In the genomic region with DNA sequence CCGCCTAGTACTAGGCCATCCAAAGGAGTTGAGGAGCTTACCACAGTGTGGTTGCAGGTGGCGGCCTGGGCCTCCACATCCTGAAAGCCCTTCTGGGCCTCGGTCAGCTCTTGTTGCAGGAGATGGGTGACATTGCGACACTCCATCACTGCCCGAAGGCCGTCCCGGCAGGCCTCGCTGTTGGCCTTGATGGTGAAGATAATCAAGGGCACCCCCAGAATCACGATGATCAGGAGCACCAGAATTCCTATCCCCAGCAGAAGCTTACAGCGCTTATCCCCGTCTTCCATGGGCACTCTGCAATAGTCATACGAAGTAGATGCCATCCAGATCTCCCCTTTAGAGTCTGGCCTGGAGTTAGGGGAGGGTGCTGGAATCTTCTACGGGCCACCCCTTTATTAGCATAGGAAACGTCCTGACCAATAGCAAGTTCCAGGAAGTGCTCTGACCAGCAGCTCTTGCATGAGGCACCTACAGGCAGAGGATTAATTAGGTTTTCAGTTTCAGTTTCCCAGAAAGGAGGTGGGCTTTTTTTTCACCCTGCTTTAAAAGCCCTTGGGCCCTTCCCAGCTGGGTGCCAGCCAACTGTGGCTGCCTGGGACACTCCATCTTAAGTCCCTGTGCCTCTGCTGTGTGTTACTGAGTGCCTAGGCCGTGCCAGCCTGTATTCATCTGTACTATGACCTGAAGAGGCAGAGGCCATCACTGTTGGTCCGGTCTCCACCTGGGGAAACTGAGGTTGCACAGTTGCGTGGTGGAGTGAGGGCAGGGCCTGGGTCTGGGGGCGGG, we compare ENCODE assay signal across 8 cellular contexts. TPM values are rescaled to one million over a fixed set of nuclear protein-coding genes. Genes with fewer than 3 reads are reported as not detected.
DNase-seq lines count a peak whose midpoint lies in the region; ATAC-seq and TF ChIP-seq lines count a peak whose summit lies in the region.

A gene with protein sequence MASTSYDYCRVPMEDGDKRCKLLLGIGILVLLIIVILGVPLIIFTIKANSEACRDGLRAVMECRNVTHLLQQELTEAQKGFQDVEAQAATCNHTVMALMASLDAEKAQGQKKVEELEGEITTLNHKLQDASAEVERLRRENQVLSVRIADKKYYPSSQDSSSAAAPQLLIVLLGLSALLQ (minus strand): TSS at position 381 of the 789 bp plus-strand sequence. CDS start 55 bp downstream, at position 326.

- DNase-seq in CD8-positive, alpha-beta T cell = peak in 5 of 7 experiments; percentile 45 to 63 (median 60)
- peak in 4 of 5 donors; percentile 40 to 82 (median 54) for DNase-seq in T-helper 1 cell
- peak in 20 of 61 donors; percentile 5 to 53 (median 22) for DNase-seq in caudate nucleus (lab: John Stamatoyannopoulos, UW)
- peak in 1 of 2 donors; percentile 83 for DNase-seq in stimulated activated effector memory CD8-positive, alpha-beta T cell treated with anti-CD3 and anti-CD28 coated beads, Interleukin-12 subunit alpha, Interleukin-12 subunit beta, amount 100 ng/mL, for 72 hours (ENCODE audit: low spot score in 2 of 2)
- DNase-seq in T1000 (lab: John Stamatoyannopoulos, UW) = no peak

- H3K4me1 ChIP-seq in CD8-positive, alpha-beta T cell (ENCODE audit: insufficient read depth, low read length) = peaks cover 28% of the 10 kb centered on the region

- H3K27me3 Mint-ChIP-seq in CD8-positive, alpha-beta T cell (ENCODE audit: low read depth) = no peaks in the 10 kb centered on the region

- intact Hi-C loops in CD8-positive, alpha-beta T cell (cut with DNase I, micrococcal nuclease) = loop anchor here (1.0 to 2.0 kb wide), 2 partner anchors 14 to 15 kb away; no protein-coding TSS in a partner anchor

- no peak for TF ChIP-seq CTCF in CD8-positive, alpha-beta T cell (IDR thresholded peaks at IDR 0.05)

- peak; percentile 82 for ATAC-seq in CD8-positive, alpha-beta T cell
- peak; percentile 69 for ATAC-seq in GM19452 (IDR thresholded peaks at IDR 0.05; ENCODE audit: unreplicated experiment)
- ATAC-seq in HG03520 (IDR thresholded peaks at IDR 0.05; ENCODE audit: unreplicated experiment) = peak; percentile 77
- peak; percentile 86 for ATAC-seq in stimulated activated effector memory CD8-positive, alpha-beta T cell treated with anti-CD3 and anti-CD28 coated beads, Interleukin-12 subunit alpha, Interleukin-12 subunit beta, amount 100 ng/mL, for 72 hours

- H3K4me1 Mint-ChIP-seq in CD8-positive, alpha-beta T cell (ENCODE audit: low read depth) = peaks cover 44% of the 10 kb centered on the region
- peaks cover 50% of the 10 kb centered on the region for H3K4me1 Mint-ChIP-seq in stimulated activated effector memory CD8-positive, alpha-beta T cell treated with anti-CD3 and anti-CD28 coated beads, Interleukin-12 subunit alpha, Interleukin-12 subunit beta, amount 100 ng/mL, for 72 hours

- peaks cover 22% of the 10 kb centered on the region for H3K36me3 Mint-ChIP-seq in CD8-positive, alpha-beta T cell
- H3K36me3 Mint-ChIP-seq in stimulated activated effector memory CD8-positive, alpha-beta T cell treated with anti-CD3 and anti-CD28 coated beads, Interleukin-12 subunit alpha, Interleukin-12 subunit beta, amount 100 ng/mL, for 72 hours = peaks cover 60% of the 10 kb centered on the region

- POLR2A ChIA-PET in CD8-positive, alpha-beta T cell (lab: Charles Lee) = interaction anchor here (0.6 to 2.9 kb wide), 7 partner anchors 11 to 314 kb away, joined by 3 to 10 read pairs (median 4); a partner anchor contains a TSS

- no peaks in the 10 kb centered on the region for H3K9me3 Mint-ChIP-seq in CD8-positive, alpha-beta T cell
- H3K9me3 Mint-ChIP-seq in stimulated activated effector memory CD8-positive, alpha-beta T cell treated with anti-CD3 and anti-CD28 coated beads, Interleukin-12 subunit alpha, Interleukin-12 subunit beta, amount 100 ng/mL, for 72 hours = no peaks in the 10 kb centered on the region

- H3K4me3 Mint-ChIP-seq in CD8-positive, alpha-beta T cell = peak within 1 kb of the TSS; percentile 95
- H3K4me3 Mint-ChIP-seq in stimulated activated effector memory CD8-positive, alpha-beta T cell treated with anti-CD3 and anti-CD28 coated beads, Interleukin-12 subunit alpha, Interleukin-12 subunit beta, amount 100 ng/mL, for 72 hours = peak within 1 kb of the TSS; percentile 99

- no peaks in the 10 kb centered on the region for H3K9me3 ChIP-seq in CD8-positive, alpha-beta T cell (ENCODE audit: low read length)

- peak within 1 kb of the TSS; percentile 92 for H3K27ac Mint-ChIP-seq in CD8-positive, alpha-beta T cell
- peak within 1 kb of the TSS; percentile 98 for H3K27ac Mint-ChIP-seq in stimulated activated effector memory CD8-positive, alpha-beta T cell treated with anti-CD3 and anti-CD28 coated beads, Interleukin-12 subunit alpha, Interleukin-12 subunit beta, amount 100 ng/mL, for 72 hours

- H3K27ac ChIP-seq in CD8-positive, alpha-beta T cell (ENCODE audit: low read depth, low read length) = peak within 1 kb of the TSS; percentile 65
- H3K27ac ChIP-seq in caudate nucleus (ENCODE audit: low read depth, low read length) = peak within 1 kb of the TSS; percentile 94
- peak within 1 kb of the TSS; percentile 73 for H3K27ac ChIP-seq in layer of hippocampus (ENCODE audit: low read depth, low read length)

- H3K27me3 ChIP-seq in CD8-positive, alpha-beta T cell (ENCODE audit: insufficient read depth, low read length) = no peaks in the 10 kb centered on the region
- H3K27me3 ChIP-seq in layer of hippocampus (ENCODE audit: control insufficient read depth, insufficient read depth, low read length) = no peaks in the 10 kb centered on the region

- CTCF ChIA-PET in CD8-positive, alpha-beta T cell (lab: Charles Lee) = interaction anchor here (0.7 to 2.5 kb wide), 8 partner anchors 9 to 34 kb away, joined by 3 to 12 read pairs (median 5); a partner anchor contains a TSS

- peak within 1 kb of the TSS; percentile 84 for H3K4me3 ChIP-seq in CD8-positive, alpha-beta T cell (ENCODE audit: low read depth, low read length)

- peaks cover 9% of the 10 kb centered on the region for H3K36me3 ChIP-seq in CD8-positive, alpha-beta T cell (ENCODE audit: insufficient read depth, low read length)

RNA-seq across cellular contexts. Expression of the gene that starts here (rescaled TPM):
- 10 to 100 TPM; 25.1 to 29.7 TPM for total RNA-seq in CD8-positive, alpha-beta T cell
